ENCODE assay signal across 15 cellular contexts in genomic region chr6:154974485-154975149, GRCh38. TPM values are rescaled to one million over a fixed set of nuclear protein-coding genes. Genes with fewer than 3 reads are reported as not detected.
DNase-seq lines count a peak whose midpoint lies in the region; TF ChIP-seq lines count a peak whose summit lies in the region.
"Had no signal": no experiment of that assay in that cellular context is flagged by ENCODE, and none has a peak within 500 bp of the region (broad histone marks: within the 10 kb centered on the region; RNA-seq: fewer than 3 reads in every experiment).

No MANE protein-coding gene starts in this region.

- no peak overlapping the region for H2AFZ ChIP-seq in H9 (ENCODE audit: low read length)

- no peak overlapping the region for H2BK120ac ChIP-seq in H9 (ENCODE audit: low read depth, low read length, poor library complexity, severe bottlenecking)

- H4K20me1 ChIP-seq in H9 (ENCODE audit: control insufficient read depth, insufficient read depth, insufficient read length) = no peaks in the 10 kb centered on the region

- TF ChIP-seq POLR2A in transverse colon (IDR thresholded peaks at IDR 0.05) (no peak), uterus (IDR thresholded peaks at IDR 0.05) (no peak)

- H3K9me3 ChIP-seq in H9 (ENCODE audit: control insufficient read depth, low read depth, low read length) (no peaks in the 10 kb centered on the region), transverse colon (no peaks in the 10 kb centered on the region), uterus (no peaks in the 10 kb centered on the region)
- H3K9me3 ChIP-seq: breast epithelium had no signal

- peak; percentile 63 for TF ChIP-seq CTCF in H9 (conservative IDR thresholded peaks at IDR 0.05)
- TF ChIP-seq CTCF in brain microvascular endothelial cell (IDR thresholded peaks at IDR 0.05; ENCODE audit: low read depth, low read length, missing control alignments) = peak; percentile 33
- TF ChIP-seq CTCF in retinal pigment epithelial cell (conservative IDR thresholded peaks at IDR 0.05; ENCODE audit: low read depth, low read length) = peak; percentile 15
- TF ChIP-seq CTCF in transverse colon (IDR thresholded peaks at IDR 0.05) = no peak
- TF ChIP-seq CTCF in uterus (IDR thresholded peaks at IDR 0.05) = no peak

- no peak overlapping the region for H4K5ac ChIP-seq in H9 (ENCODE audit: insufficient read length, low read depth, low read length)

- H3K79me1 ChIP-seq in H9 (ENCODE audit: insufficient read depth, low read depth, low read length, poor library complexity, severe bottlenecking) = no peaks in the 10 kb centered on the region

- no peak overlapping the region for H3K14ac ChIP-seq in H9 (ENCODE audit: insufficient read depth, low read length)

- TF ChIP-seq EP300 in transverse colon (IDR thresholded peaks at IDR 0.05; ENCODE audit: low read depth) = no peak

- H3K27ac Mint-ChIP-seq in H9 = 0 out of 7 replicates have a peak overlapping the region, but pooled peaks of 1 of the 3 experiments have one; percentile 22

- H2AK5ac ChIP-seq in H9 (ENCODE audit: insufficient read length, low read length) = no peak overlapping the region

- H3K4me1 ChIP-seq in H9 (ENCODE audit: insufficient read depth, low read length) (no peaks in the 10 kb centered on the region), transverse colon (peaks cover 0 to 5% (median 0%) of the 10 kb centered on the region in 4 donors), uterus (no peaks in the 10 kb centered on the region)
- H3K4me1 ChIP-seq: breast epithelium had no signal

- H3K9ac ChIP-seq in H9 (ENCODE audit: extremely low read depth, insufficient read length, low read length) = no peak overlapping the region

- H3K9me3 Mint-ChIP-seq in H9 = peaks cover 0 to 3% of the 10 kb centered on the region in 2 experiments; a peak in 1 of 5 replicates

- DNase-seq in stimulated activated CD4-positive, alpha-beta T cell treated with anti-CD3 and anti-CD28 coated beads, Interleukin-1b, Interleukin-23, amount 100 ng/mL, for 48 hours = peak; percentile 9
- DNase-seq in stimulated activated CD4-positive, alpha-beta T cell treated with anti-CD3 and anti-CD28 coated beads, Interleukin-4, amount 100 ng/mL, for 4 hours = no peak
- DNase-seq in H9 (peak; percentile 36), brain microvascular endothelial cell (no peak), retinal pigment epithelial cell (ENCODE audit: low read depth) (no peak), transverse colon (no peak), uterus (no peak), NCI-H526 (lab: John Stamatoyannopoulos, UW) (no peak)
- DNase-seq: activated CD4-positive, alpha-beta T cell treated with anti-CD3 and anti-CD28 coated beads, Interleukin-2, amount 50 U/mL, for 1 hour; AML-193; COR-L47; NCI-H1417; NCI-H748 treated with DMSO at 0.1 percent for 48 hours had no signal

- H2BK12ac ChIP-seq in H9 (ENCODE audit: insufficient read length, low read depth, low read length) = no peak overlapping the region

- no peak overlapping the region for H3K4me3 ChIP-seq in brain microvascular endothelial cell (ENCODE audit: low read depth, low read length)
- H3K4me3 ChIP-seq in retinal pigment epithelial cell (ENCODE audit: low read length) = no peak overlapping the region
- no peak overlapping the region for H3K4me3 ChIP-seq in transverse colon
- no peak overlapping the region for H3K4me3 ChIP-seq in uterus
- H3K4me3 ChIP-seq: breast epithelium, lung had no signal

- no peak overlapping the region for H2BK15ac ChIP-seq in H9 (ENCODE audit: low read depth, low read length)

- H3K79me2 ChIP-seq in H9 (ENCODE audit: insufficient read depth, low read length) = no peaks in the 10 kb centered on the region

- H3K27ac ChIP-seq in H9 (ENCODE audit: insufficient read length, low read depth, low read length) (no peak overlapping the region), brain microvascular endothelial cell (no peak overlapping the region), transverse colon (no peak overlapping the region), uterus (no peak overlapping the region)
- H3K27ac ChIP-seq: breast epithelium had no signal

- no peak overlapping the region for H3T11ph ChIP-seq in H9 (ENCODE audit: low read length)

- intact Hi-C loops in transverse colon (cut with DNase I; ENCODE audit: low total_unique reads) = no loop called here
- intact Hi-C loops in uterus (cut with DNase I; ENCODE audit: low total_unique reads) = no loop called here

- H3K4me1 Mint-ChIP-seq in H9 = no peaks in the 10 kb centered on the region

- no peak overlapping the region for H4K8ac ChIP-seq in H9 (replicated peaks; ENCODE audit: insufficient read length, low read depth, low read length)

- no peak overlapping the region for H3K18ac ChIP-seq in H9 (ENCODE audit: insufficient read length, low read depth, low read length)

- in situ Hi-C loops in brain microvascular endothelial cell (cut with HindIII; ENCODE audit: low pct_ligation_motif_present, low sequenced_read_pairs) = no loop called here
- in situ Hi-C loops in transverse colon (cut with MboI; ENCODE audit: low pct_ligation_motif_present in 1 of 4, low pct_unique_long_range_greater_than_20kb in 1 of 4, low sequenced_read_pairs in 3 of 4) = no loop called here

- H3K23ac ChIP-seq in H9 (ENCODE audit: insufficient read length, low read depth, low read length) = no peak overlapping the region

- H4K91ac ChIP-seq in H9 (ENCODE audit: insufficient read length, low read depth, low read length) = no peak overlapping the region

- H2BK5ac ChIP-seq in H9 (ENCODE audit: insufficient read length, low read length) = no peak overlapping the region

- H2BK20ac ChIP-seq in H9 (ENCODE audit: low read depth, low read length, poor library complexity, severe bottlenecking) = no peak overlapping the region

- no peak overlapping the region for H3K4me2 ChIP-seq in H9 (ENCODE audit: insufficient read depth, insufficient read length, low read length)

- no peak overlapping the region for H3K4ac ChIP-seq in H9 (ENCODE audit: low read depth, low read length)

- no peaks in the 10 kb centered on the region for H3K27me3 Mint-ChIP-seq in H9 (ENCODE audit: low read depth)

- H3K36me3 Mint-ChIP-seq in H9 (ENCODE audit: insufficient read depth in 1 of 3, low read depth in 3 of 3) = no peaks in the 10 kb centered on the region; a peak in 1 of 7 replicates

- no peak overlapping the region for H3K4me3 Mint-ChIP-seq in H9

- H3K56ac ChIP-seq in H9 (ENCODE audit: insufficient read length, low read depth, low read length) = no peak overlapping the region

- H3K36me3 ChIP-seq in brain microvascular endothelial cell (replicated peaks) (no peaks in the 10 kb centered on the region), transverse colon (no peaks in the 10 kb centered on the region), uterus (no peaks in the 10 kb centered on the region)
- H3K36me3 ChIP-seq: breast epithelium had no signal

- WGBS in H9 (ENCODE audit: extremely low coverage, insufficient read length, low lambda C conversion rate) = no CpG with 5 or more reads among the region's 11 CpGs
- 82 to 92% methylated on average over 11 of the region's 11 CpGs for WGBS in transverse colon (ENCODE audit: low coverage in 1 of 2), 2 donors

- no peaks in the 10 kb centered on the region for H3K23me2 ChIP-seq in H9 (ENCODE audit: insufficient read length, low read depth, low read length, poor library complexity, severe bottlenecking)

- H3K27me3 ChIP-seq in H9 (ENCODE audit: insufficient read depth, low read length) (no peaks in the 10 kb centered on the region), brain microvascular endothelial cell (replicated peaks) (no peaks in the 10 kb centered on the region), transverse colon (no peaks in the 10 kb centered on the region), uterus (no peaks in the 10 kb centered on the region)
- H3K27me3 ChIP-seq: breast epithelium had no signal

RNA-seq across cellular contexts. Expression of gene TIAM2, which starts 20.5 kb away (rescaled TPM):
- total RNA-seq in H9 (2021) (5.0 and 6.3 TPM in 2 replicates), transverse colon (10 to 100 TPM in 1 of 4 donors, 1 to 10 TPM in 3; 4.2 to 12.7 (median 7.5) TPM), uterus (10 to 100 TPM; 25.7 to 77.1 (median 56.6) TPM)

Comparison
In these comparisons a context has a peak if more than half of its experiments do, and no peak if none do; other contexts are left out.
1. DNase-seq: peak in stimulated activated CD4-positive, alpha-beta T cell treated with anti-CD3 and anti-CD28 coated beads, Interleukin-1b, Interleukin-23, amount 100 ng/mL, for 48 hours (single experiment) and H9 (single experiment); none in stimulated activated CD4-positive, alpha-beta T cell treated with anti-CD3 and anti-CD28 coated beads, Interleukin-4, amount 100 ng/mL, for 4 hours (0 of 2), brain microvascular endothelial cell (single experiment), retinal pigment epithelial cell (single experiment), transverse colon (single experiment), uterus (0 of 2) and NCI-H526 (0 of 2).
2. CTCF ChIP-seq: peak in H9 (single experiment), brain microvascular endothelial cell (single experiment) and retinal pigment epithelial cell (single experiment); none in transverse colon (0 of 5) and uterus (0 of 4).